1 cellular context compared by ENCODE assay signal in genomic region chr3:196055683-196056270, GRCh38.
TF ChIP-seq lines count a peak whose summit lies in the region.

No MANE protein-coding gene starts in this region.

TF ChIP-seq in K562, 482 proteins besides CTCF, POLR2A, EP300 and RAD21 (continued from another document and continues in another):
- TF ChIP-seq ZMIZ1 (IDR thresholded peaks at IDR 0.05; ENCODE audit: low read depth in 2 of 2, low read length in 2 of 2) (no peak), BDP1 (IDR thresholded peaks at IDR 0.05; ENCODE audit: insufficient read depth, insufficient read length) (no peak), HSF4 (CRISPR knock-in tag; IDR thresholded peaks at IDR 0.05; ENCODE audit: borderline replicate concordance) (no peak), GMEB1 (CRISPR knock-in tag; IDR thresholded peaks at IDR 0.05) (no peak), E2F1 (CRISPR knock-in tag; IDR thresholded peaks at IDR 0.05) (no peak), NRF1 (conservative IDR thresholded peaks at IDR 0.05 in 1 of 2, IDR thresholded peaks at IDR 0.05 in 1 of 2) (peak in 1 of 2 experiments; percentile 40; a peak in 1 of 4 replicates), FOXA3 (CRISPR knock-in tag; conservative IDR thresholded peaks at IDR 0.05 in 1 of 2, IDR thresholded peaks at IDR 0.05 in 1 of 2) (no peak), POLR3A (IDR thresholded peaks at IDR 0.05; ENCODE audit: borderline replicate concordance, extremely low read depth, insufficient read depth, insufficient read length) (no peak), ZNF347 (CRISPR knock-in tag; IDR thresholded peaks at IDR 0.05; ENCODE audit: low read depth) (no peak), U2AF2 (optimal IDR thresholded peaks at IDR 0.05; ENCODE audit: low read depth, low read length) (no peak), ZNF583 (CRISPR knock-in tag; IDR thresholded peaks at IDR 0.05) (no peak), ZNF165 (CRISPR knock-in tag; IDR thresholded peaks at IDR 0.05; ENCODE audit: borderline replicate concordance) (no peak), ZNF609 (CRISPR knock-in tag; IDR thresholded peaks at IDR 0.05; ENCODE audit: borderline replicate concordance) (no peak), ARID3B (CRISPR knock-in tag; IDR thresholded peaks at IDR 0.05; ENCODE audit: borderline replicate concordance) (no peak), ZNF699 (CRISPR knock-in tag; IDR thresholded peaks at IDR 0.05; ENCODE audit: insufficient replicate concordance) (no peak), IRF2 (CRISPR knock-in tag; IDR thresholded peaks at IDR 0.05) (no peak), ZNF324 (CRISPR knock-in tag; IDR thresholded peaks at IDR 0.05) (no peak), ZNF398 (CRISPR knock-in tag; IDR thresholded peaks at IDR 0.05) (no peak), ZNF644 (tag; IDR thresholded peaks at IDR 0.05; ENCODE audit: low read depth) (no peak), PHB2 (IDR thresholded peaks at IDR 0.05; ENCODE audit: low read depth) (no peak), ASH1L (IDR thresholded peaks at IDR 0.05; ENCODE audit: borderline replicate concordance, low read depth, partially characterized antibody) (no peak), ARID4B (CRISPR knock-in tag; IDR thresholded peaks at IDR 0.05) (no peak), TEAD1 (CRISPR knock-in tag; IDR thresholded peaks at IDR 0.05) (no peak; a peak in 1 of 4 replicates), OTX1 (CRISPR knock-in tag; IDR thresholded peaks at IDR 0.05) (no peak), SREBF1 (IDR thresholded peaks at IDR 0.05; ENCODE audit: borderline replicate concordance, low read depth, low read length) (no peak), USF2 (CRISPR knock-in tag; IDR thresholded peaks at IDR 0.05) (no peak), NFE2 (IDR thresholded peaks at IDR 0.05; ENCODE audit: low read depth) (no peak), CHCHD3 (CRISPR knock-in tag; IDR thresholded peaks at IDR 0.05) (no peak), POLR2AphosphoS2 (IDR thresholded peaks at IDR 0.05; ENCODE audit: low read length) (0 out of 2 replicates have a peak, but pooled peaks have one; percentile 65), ZNF696 (CRISPR knock-in tag; conservative IDR thresholded peaks at IDR 0.05) (no peak), E2F4 (CRISPR knock-in tag; IDR thresholded peaks at IDR 0.05; ENCODE audit: low read depth) (no peak), ZFP36 (IDR thresholded peaks at IDR 0.05; ENCODE audit: low read depth, low read length, partially characterized antibody) (no peak), NFIX (CRISPR knock-in tag; IDR thresholded peaks at IDR 0.05; ENCODE audit: low read depth) (no peak), DLX4 (CRISPR knock-in tag; IDR thresholded peaks at IDR 0.05) (no peak), GTF2F1 (IDR thresholded peaks at IDR 0.05; ENCODE audit: low read depth, low read length) (no peak), NONO (IDR thresholded peaks at IDR 0.05; ENCODE audit: low read depth in 2 of 2, low read length in 1 of 2) (no peak), NR4A1 (CRISPR knock-in tag; IDR thresholded peaks at IDR 0.05) (no peak), NR4A1 (tag; IDR thresholded peaks at IDR 0.05) (0 out of 2 replicates have a peak, but pooled peaks have one; percentile 34), TRIM28 (IDR thresholded peaks at IDR 0.05) (no peak)
